Comparison of ENCODE assay signal across 14 cellular contexts in the genomic region with DNA sequence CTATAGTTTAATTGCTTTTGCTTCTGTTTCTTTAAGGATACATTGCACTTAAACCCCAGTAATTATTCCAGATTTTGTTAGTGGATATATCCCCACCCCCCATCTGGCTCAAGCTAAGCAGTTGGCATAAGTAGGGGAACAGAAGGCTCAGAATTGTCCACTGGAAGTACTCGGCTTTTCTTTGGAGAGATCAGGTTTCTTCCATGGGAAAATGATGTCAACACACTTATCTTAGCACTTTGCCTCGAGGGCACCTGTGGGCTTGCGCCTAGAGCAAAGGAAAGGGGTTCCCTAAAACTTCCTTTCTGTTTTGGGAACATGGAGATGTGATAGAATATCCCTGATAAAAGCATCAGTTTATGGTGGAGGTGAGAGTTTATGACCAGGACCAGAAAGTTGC.
DNase-seq lines count a peak whose midpoint lies in the region; ATAC-seq and TF ChIP-seq lines count a peak whose summit lies in the region.
"Had no signal": no experiment of that assay in that cellular context is flagged by ENCODE, and none has a peak within 500 bp of the region (broad histone marks: within the 10 kb centered on the region; RNA-seq: fewer than 3 reads in every experiment).

No MANE protein-coding gene starts in this region.

- intact Hi-C loops in upper lobe of right lung (cut with DNase I) = no loop called here

- ATAC-seq in upper lobe of right lung = no peak
- no peak for ATAC-seq in GM18907 (IDR thresholded peaks at IDR 0.05; ENCODE audit: unreplicated experiment)

- no peaks in the 10 kb centered on the region for H3K9me3 ChIP-seq in upper lobe of right lung

- H3K4me1 ChIP-seq in upper lobe of right lung = peaks cover 42% of the 10 kb centered on the region

- no peaks in the 10 kb centered on the region for H3K36me3 ChIP-seq in upper lobe of right lung

- DNase-seq in NCI-H510A treated with DMSO at 0.1 percent for 48 hours (lab: John Stamatoyannopoulos, UW) (peak; percentile 27), NCI-H510A (lab: John Stamatoyannopoulos, UW) (no peak), NCI-H69 (lab: John Stamatoyannopoulos, UW) (peak; percentile 73), epithelial cell of prostate (ENCODE audit: low read depth, low spot score) (no peak), germinal center (ENCODE audit: low spot score) (no peak), upper lobe of right lung (no peak)
- DNase-seq: activated CD8-positive, alpha-beta memory T cell treated with anti-CD3 and anti-CD28 coated beads for 24 hours; activated effector memory CD4-positive, alpha-beta T cell treated with anti-CD3 and anti-CD28 coated beads, Interleukin-2, amount 50 U/mL, for 16 hours; CD8-positive, alpha-beta memory T cell; GM23248; naive thymus-derived CD8-positive, alpha-beta T cell; stimulated activated CD4-positive, alpha-beta T cell treated with anti-CD3 and anti-CD28 coated beads, Interleukin-2, amount 100 ng/mL, for 48 hours had no signal

- TF ChIP-seq CTCF in upper lobe of right lung (IDR thresholded peaks at IDR 0.05) = no peak

- no peak overlapping the region for H3K4me3 ChIP-seq in upper lobe of right lung
- H3K4me3 ChIP-seq: GM23248 had no signal

- H3K27ac ChIP-seq in epithelial cell of prostate (peak overlapping the region; percentile 73), temporal lobe (ENCODE audit: low read depth, low read length) (peak overlapping the region; percentile 99), upper lobe of right lung (no peak overlapping the region)
- H3K27ac ChIP-seq: GM23248 had no signal

- H3K27me3 ChIP-seq in upper lobe of right lung = no peaks in the 10 kb centered on the region

Comparison
In these comparisons a context has a peak if more than half of its experiments do, and no peak if none do; other contexts are left out.
1. DNase-seq: peak in NCI-H510A treated with DMSO at 0.1 percent for 48 hours (single experiment) and NCI-H69 (single experiment); none in NCI-H510A (single experiment), epithelial cell of prostate (single experiment), germinal center (single experiment) and upper lobe of right lung (single experiment).